Comparison of ENCODE assay signal across 15 cellular contexts in the genomic region with DNA sequence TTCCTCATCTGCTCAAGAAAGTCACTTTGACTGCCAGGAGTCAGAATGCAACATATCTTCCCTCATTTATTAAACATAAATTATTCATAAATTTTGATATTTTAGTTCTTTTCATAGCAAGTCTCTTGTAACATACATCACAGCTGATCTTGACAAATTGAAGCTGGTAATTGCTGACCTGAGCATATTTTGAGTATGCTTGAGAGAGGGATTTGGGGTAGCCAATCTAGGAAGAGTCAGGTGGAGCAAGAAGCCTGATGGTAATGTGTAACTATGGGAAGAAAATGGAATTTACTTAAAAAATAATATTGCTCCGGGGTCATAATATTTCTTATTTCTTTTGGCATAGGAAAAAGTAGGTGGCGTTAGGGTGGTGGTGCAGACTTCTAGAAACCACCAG. TPM values are rescaled to one million over a fixed set of nuclear protein-coding genes. Genes with fewer than 3 reads are reported as not detected.
DNase-seq lines count a peak whose midpoint lies in the region; ATAC-seq, FAIRE-seq and TF ChIP-seq lines count a peak whose summit lies in the region.
"Had no signal": no experiment of that assay in that cellular context is flagged by ENCODE, and none has a peak within 500 bp of the region (broad histone marks: within the 10 kb centered on the region; RNA-seq: fewer than 3 reads in every experiment).

No MANE protein-coding gene starts in this region.

- no peak for TF ChIP-seq RAD21 in A549 (conservative IDR thresholded peaks at IDR 0.05 in 1 of 2, IDR thresholded peaks at IDR 0.05 in 1 of 2)

- no peaks in the 10 kb centered on the region for H3K36me3 Mint-ChIP-seq in mesothelial cell of epicardium

- H3K4me1 Mint-ChIP-seq in mesothelial cell of epicardium, result peaks cover 62% of the 10 kb centered on the region

- no peak overlapping the region for H3K27ac ChIP-seq in A549
- peak overlapping the region; percentile 83 to 88 for H3K27ac ChIP-seq in ascending aorta
- H3K27ac ChIP-seq in stomach smooth muscle (ENCODE audit: low read length), result peak overlapping the region; percentile 61

- no peak for TF ChIP-seq EP300 in A549 (IDR thresholded peaks at IDR 0.05)

- H3K4me1 ChIP-seq in A549, result no peaks in the 10 kb centered on the region
- peaks cover 2 to 43% of the 10 kb centered on the region in 2 donors for H3K4me1 ChIP-seq in ascending aorta
- H3K4me1 ChIP-seq in stomach smooth muscle (ENCODE audit: control insufficient read depth, insufficient read depth, low read length), result peaks cover 16% of the 10 kb centered on the region

- no peak for TF ChIP-seq CTCF in A549 (IDR thresholded peaks at IDR 0.05)
- no peak for TF ChIP-seq CTCF in ascending aorta (IDR thresholded peaks at IDR 0.05)
- no peak for TF ChIP-seq CTCF in mesothelial cell of epicardium (IDR thresholded peaks at IDR 0.05; ENCODE audit: unreplicated experiment)
- no peak for TF ChIP-seq CTCF in GM10248 (IDR thresholded peaks at IDR 0.05; ENCODE audit: control extremely low read depth, extremely low read depth, low read depth, missing control alignments)

- no peak for TF ChIP-seq POLR2A in A549 (IDR thresholded peaks at IDR 0.05; ENCODE audit: low read length)

- peaks cover 5% of the 10 kb centered on the region for H3K27me3 Mint-ChIP-seq in mesothelial cell of epicardium (ENCODE audit: low read depth)

- H3K9me3 ChIP-seq in A549 (no peaks in the 10 kb centered on the region), ascending aorta (no peaks in the 10 kb centered on the region), stomach smooth muscle (ENCODE audit: control insufficient read depth in 2 of 2, low read length in 2 of 2) (no peaks in the 10 kb centered on the region)
- H3K9me3 ChIP-seq: MG63 had no signal

- intact Hi-C loops in ascending aorta (cut with DNase I), result no loop called here

- CTCF ChIA-PET in A549 (lab: Yijun Ruan, JAX) (interaction anchor here (1.0 to 2.8 kb wide), 3 partner anchors 9 to 14 kb away, joined by 4 to 8 read pairs (median 4); partner anchors contain the start of gene CPED1), GM10248 (lab: Yijun Ruan, JAX) (interaction anchor here (1.2 to 7.6 kb wide), 2 partner anchors 12 to 26 kb away, joined by 3 to 75 read pairs; partner anchors contain the start of gene CPED1)

- no peak for FAIRE-seq in A549 (lab: Jason Lieb, UNC)

- no peak for ATAC-seq in A549
- no peak for ATAC-seq in HG03571 (IDR thresholded peaks at IDR 0.05; ENCODE audit: unreplicated experiment)

- no peaks in the 10 kb centered on the region for H3K27me3 ChIP-seq in ascending aorta
- H3K27me3 ChIP-seq in stomach smooth muscle (ENCODE audit: control insufficient read depth in 1 of 2, insufficient read depth in 2 of 2, low read length in 2 of 2), result no peaks in the 10 kb centered on the region
- H3K27me3 ChIP-seq: MG63 had no signal

- H3K9me3 Mint-ChIP-seq in mesothelial cell of epicardium, result no peaks in the 10 kb centered on the region

- H3K36me3 ChIP-seq in ascending aorta (no peaks in the 10 kb centered on the region), stomach smooth muscle (ENCODE audit: control insufficient read depth in 2 of 2, insufficient read depth in 2 of 2, low read length in 2 of 2) (no peaks in the 10 kb centered on the region)

- H3K4me3 ChIP-seq in A549, result no peak overlapping the region
- peak overlapping the region in 1 of 2 donors; percentile 43 for H3K4me3 ChIP-seq in ascending aorta
- no peak overlapping the region for H3K4me3 ChIP-seq in stomach smooth muscle (ENCODE audit: low read length in 2 of 2)
- H3K4me3 ChIP-seq: MG63 had no signal

- POLR2A ChIA-PET in A549 (lab: Yijun Ruan, JAX) (interaction anchor here (0.6 kb wide), 1 partner anchor 48 kb away, joined by 3 read pairs; no protein-coding TSS in a partner anchor), GM10248 (lab: Yijun Ruan, JAX) (no interaction called here)

- no peak overlapping the region for H3K4me2 ChIP-seq in A549

- 28% methylated on average over 2 of the region's 2 CpGs for WGBS in A549 (ENCODE audit: missing lambda C conversion rate)

- DNase-seq in A549 (ENCODE audit: low read depth in 1 of 2, low spot score in 1 of 2) (no peak), ascending aorta (ENCODE audit: low spot score in 2 of 2) (no peak), mesothelial cell of epicardium (ENCODE audit: low spot score in 2 of 2, unreplicated experiment in 2 of 2) (no peak), GM10248 (ENCODE audit: extremely low spot score) (no peak), LoVo (ENCODE audit: low spot score) (no peak), amniotic stem cell (lab: John Stamatoyannopoulos, UW) (no peak)
- DNase-seq: C1 segment of cervical spinal cord, DMS153, MG63, NCI-H1092, NCI-H2081 treated with DMSO at 0.1 percent for 48 hours, NCI-H524 treated with DMSO at 0.1 percent for 48 hours, SHP77 treated with DMSO at 0.1 percent for 48 hours had no signal

- no peak overlapping the region for H3K9ac ChIP-seq in stomach smooth muscle (ENCODE audit: low read length in 2 of 2)

- no peak overlapping the region for H3K4me3 Mint-ChIP-seq in mesothelial cell of epicardium

- peak overlapping the region; percentile 75 for H3K27ac Mint-ChIP-seq in mesothelial cell of epicardium

TF ChIP-seq in A549, 52 proteins besides CTCF, POLR2A, EP300 and RAD21:
- TF ChIP-seq MAFK (IDR thresholded peaks at IDR 0.05; ENCODE audit: partially characterized antibody) (peak; percentile 79), BHLHE40 (IDR thresholded peaks at IDR 0.05; ENCODE audit: low read depth, low read length) (no peak)

RNA-seq across cellular contexts. Expression of gene CPED1, which starts 12.7 kb away (rescaled TPM):
- polyA plus RNA-seq in A549 (2011; rRNA removed) (0.03 TPM in 1 of 2 replicates, not detected in the other), A549 (2017; fragmentation: RNase III; extraction: RNeasy Plus Mini Kit Qiagen cat#74134 plus additional on column Dnase treatment) (not detected in 3 replicates)
- polyA plus RNA-seq in A549 (2012; cell fraction: cytosol; rRNA removed), result not detected in 2 replicates
- not detected in 2 replicates for polyA plus RNA-seq in A549 (2012; cell fraction: nucleus; rRNA removed)
- polyA minus RNA-seq in A549 (2011; rRNA and poly(A)+ RNA removed), result not detected in 2 replicates
- total RNA-seq in ascending aorta (69.5 TPM), mesothelial cell of epicardium (23.9 to 26.4 TPM (median 25.6 TPM) in 3 replicates)

RNA-seq across cellular contexts. Expression of gene ING3, which starts 50.7 kb away (rescaled TPM):
- 6.9 and 11.3 TPM in 2 replicates for polyA plus RNA-seq in A549 (2011; rRNA removed)
- 3.1 and 3.3 TPM in 2 replicates for polyA plus RNA-seq in A549 (2012; cell fraction: cytosol; rRNA removed)
- 2.2 and 3.8 TPM in 2 replicates for polyA plus RNA-seq in A549 (2012; cell fraction: nucleus; rRNA removed)
- 5.6 to 6.7 TPM (median 6.2 TPM) in 3 replicates for polyA plus RNA-seq in A549 (2017; fragmentation: RNase III; extraction: RNeasy Plus Mini Kit Qiagen cat#74134 plus additional on column Dnase treatment)
- 2.5 and 6.0 TPM in 2 replicates for polyA minus RNA-seq in A549 (2011; rRNA and poly(A)+ RNA removed)
- 6.8 TPM for total RNA-seq in ascending aorta
- 19.2 to 22.7 TPM (median 20.2 TPM) in 3 replicates for total RNA-seq in mesothelial cell of epicardium

Comparison
In these comparisons a context has a peak if more than half of its experiments do, and no peak if none do; other contexts are left out.
1. H3K27ac ChIP-seq: peak in ascending aorta (2 of 2) and stomach smooth muscle (single experiment); none in A549 (0 of 2).